Comparison of ENCODE assay signal across 22 cellular contexts in genomic region chr5:92944337-92944736, GRCh38.
"Had no signal": no experiment of that assay in that cellular context is flagged by ENCODE, and none has a peak within 500 bp of the region (broad histone marks: within the 10 kb centered on the region; RNA-seq: fewer than 3 reads in every experiment).

No MANE protein-coding gene starts in this region.

- ATAC-seq: activated naive CD8-positive, alpha-beta T cell treated with anti-CD3 and anti-CD28 coated beads, Interleukin-2, amount 50 U/mL, for 24 hours; activated T-cell treated with anti-CD3 and anti-CD28 coated beads, Interleukin-2, amount 50 U/mL, for 72 hours; heart left ventricle; left ventricle myocardium superior; right cardiac atrium; stimulated activated effector memory CD8-positive, alpha-beta T cell treated with anti-CD3 and anti-CD28 coated beads, Interleukin-12 subunit alpha, Interleukin-12 subunit beta, amount 100 ng/mL, for 72 hours; T-helper 17 cell had no signal

- H3K27ac ChIP-seq: epithelial cell of prostate, parathyroid adenoma, suprapubic skin had no signal

- DNase-seq: activated CD4-positive, alpha-beta memory T cell treated with anti-CD3 and anti-CD28 coated beads for 36 hours; activated CD4-positive, alpha-beta T cell treated with anti-CD3 and anti-CD28 coated beads for 48 hours; activated effector memory CD4-positive, alpha-beta T cell treated with anti-CD3 and anti-CD28 coated beads, Interleukin-2, amount 50 U/mL, for 16 hours; activated naive CD4-positive, alpha-beta T cell treated with anti-CD3 and anti-CD28 coated beads, Interleukin-2, amount 10 ng/mL, durations not matched to agents 7 days and 5 days; activated naive CD8-positive, alpha-beta T cell treated with anti-CD3 and anti-CD28 coated beads, Interleukin-2, amount 50 U/mL, for 24 hours; activated T-cell treated with anti-CD3 and anti-CD28 coated beads, Interleukin-2, amount 50 U/mL, for 72 hours; cerebellar nuclear complex; cortex of kidney; heart left ventricle; left ventricle myocardium superior; nephron progenitor cell; nucleus accumbens; right cardiac atrium; stimulated activated CD4-positive, alpha-beta T cell treated with anti-CD3 and anti-CD28 coated beads, Interleukin-2, amount 100 ng/mL, for 24 hours; stomach; T-helper 17 cell; trophoblast cell had no signal

- FAIRE-seq: islet of Langerhans had no signal
